ENCODE assay signal across 1 cellular context in genomic region chr1:1216770-1217620, GRCh38.
TF ChIP-seq lines count a peak whose summit lies in the region.

No MANE protein-coding gene starts in this region.

TF ChIP-seq in GM12878, 131 proteins besides CTCF, POLR2A, EP300 and RAD21:
- TF ChIP-seq RUNX3 (IDR thresholded peaks at IDR 0.05; ENCODE audit: low read length), result peak; percentile 31; the same call in 1 of the 2 replicates
- no peak for TF ChIP-seq E2F8 (IDR thresholded peaks at IDR 0.05; ENCODE audit: low read depth, partially characterized antibody)
- TF ChIP-seq REST (IDR thresholded peaks at IDR 0.05; ENCODE audit: low read depth, low read length), result no peak
- TF ChIP-seq SPI1 (IDR thresholded peaks at IDR 0.05; ENCODE audit: borderline replicate concordance, insufficient read depth, low read depth, low read length), result no peak
- no peak for TF ChIP-seq NFYA (IDR thresholded peaks at IDR 0.05; ENCODE audit: borderline replicate concordance, low read depth, low read length)
- TF ChIP-seq USF1 (IDR thresholded peaks at IDR 0.05; ENCODE audit: borderline replicate concordance, extremely low read length, insufficient read depth, low read depth, low read length), result peak; percentile 69
- no peak for TF ChIP-seq ZBTB4 (CRISPR knock-in tag; IDR thresholded peaks at IDR 0.05)
- no peak for TF ChIP-seq JUNB (IDR thresholded peaks at IDR 0.05)
- no peak for TF ChIP-seq MAX (IDR thresholded peaks at IDR 0.05; ENCODE audit: low read depth, low read length)
- no peak for TF ChIP-seq ZSCAN29 (IDR thresholded peaks at IDR 0.05)
